10 cellular contexts compared by ENCODE assay signal in the genomic region with DNA sequence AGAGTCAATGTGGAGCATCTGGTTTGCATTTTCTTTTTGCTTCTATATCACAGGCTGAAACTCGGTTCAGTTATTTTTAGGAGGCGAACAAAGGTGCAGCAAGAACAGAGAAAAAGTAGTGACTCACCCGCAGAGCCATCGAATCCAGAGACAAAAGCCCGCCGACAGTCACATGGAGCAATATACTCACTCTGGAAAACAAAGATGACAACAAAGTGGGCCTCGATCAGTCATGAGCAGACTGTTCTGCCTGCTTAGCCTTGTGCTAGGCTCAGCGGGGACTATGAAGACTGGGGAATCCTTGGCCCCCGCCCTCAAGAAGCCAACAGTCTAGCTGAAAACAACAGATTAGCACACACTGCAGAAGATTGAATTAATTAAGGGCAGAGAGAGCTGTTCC. TPM values are rescaled to one million over a fixed set of nuclear protein-coding genes. Genes with fewer than 3 reads are reported as not detected.
DNase-seq lines count a peak whose midpoint lies in the region; ATAC-seq, FAIRE-seq and TF ChIP-seq lines count a peak whose summit lies in the region.
"Had no signal": no experiment of that assay in that cellular context is flagged by ENCODE, and none has a peak within 500 bp of the region (broad histone marks: within the 10 kb centered on the region; RNA-seq: fewer than 3 reads in every experiment).

No MANE protein-coding gene starts in this region.

- TF ChIP-seq CTCF in astrocyte (IDR thresholded peaks at IDR 0.05; ENCODE audit: insufficient read depth, low read depth, low read length) (no peak), thyroid gland (IDR thresholded peaks at IDR 0.05) (no peak)

- peaks cover 28% of the 10 kb centered on the region for H3K36me3 Mint-ChIP-seq in activated naive CD8-positive, alpha-beta T cell treated with anti-CD3 and anti-CD28 coated beads, Interleukin-2, amount 50 U/mL, for 24 hours (ENCODE audit: low read depth)
- H3K36me3 Mint-ChIP-seq in activated naive CD8-positive, alpha-beta T cell treated with anti-CD3 and anti-CD28 coated beads for 36 hours = peaks cover 40% of the 10 kb centered on the region
- peaks cover 30% of the 10 kb centered on the region for H3K36me3 Mint-ChIP-seq in astrocyte (ENCODE audit: low read depth, unreplicated experiment)

- peak; percentile 56 for ATAC-seq in activated naive CD8-positive, alpha-beta T cell treated with anti-CD3 and anti-CD28 coated beads, Interleukin-2, amount 50 U/mL, for 24 hours
- no peak for ATAC-seq in HG02610 (IDR thresholded peaks at IDR 0.05; ENCODE audit: unreplicated experiment)
- no peak for ATAC-seq in GM21526 (IDR thresholded peaks at IDR 0.05; ENCODE audit: low FRiP score, unreplicated experiment)

- H3K4me1 ChIP-seq in astrocyte (ENCODE audit: insufficient read depth, low read length) (peaks cover 58% of the 10 kb centered on the region), thyroid gland (peaks cover 57 to 84% of the 10 kb centered on the region in 2 donors)

- H3K79me2 ChIP-seq in astrocyte (ENCODE audit: insufficient read depth, low read length) = peaks cover 20% of the 10 kb centered on the region

- no peaks in the 10 kb centered on the region for H3K9me3 Mint-ChIP-seq in activated naive CD8-positive, alpha-beta T cell treated with anti-CD3 and anti-CD28 coated beads, Interleukin-2, amount 50 U/mL, for 24 hours
- no peaks in the 10 kb centered on the region for H3K9me3 Mint-ChIP-seq in activated naive CD8-positive, alpha-beta T cell treated with anti-CD3 and anti-CD28 coated beads for 36 hours
- no peaks in the 10 kb centered on the region for H3K9me3 Mint-ChIP-seq in astrocyte (ENCODE audit: unreplicated experiment)

- no peak overlapping the region for H3K4me3 ChIP-seq in astrocyte (ENCODE audit: insufficient read depth, low read depth, low read length)
- H3K4me3 ChIP-seq in thyroid gland (replicated peaks in 1 of 3) = no peak overlapping the region

- no peaks in the 10 kb centered on the region for H3K27me3 Mint-ChIP-seq in activated naive CD8-positive, alpha-beta T cell treated with anti-CD3 and anti-CD28 coated beads, Interleukin-2, amount 50 U/mL, for 24 hours
- no peaks in the 10 kb centered on the region for H3K27me3 Mint-ChIP-seq in activated naive CD8-positive, alpha-beta T cell treated with anti-CD3 and anti-CD28 coated beads for 36 hours
- no peaks in the 10 kb centered on the region for H3K27me3 Mint-ChIP-seq in astrocyte (ENCODE audit: low read depth, unreplicated experiment)

- TF ChIP-seq POLR2A in thyroid gland (IDR thresholded peaks at IDR 0.05) = no peak

- peaks cover 33% of the 10 kb centered on the region for H3K4me1 Mint-ChIP-seq in activated naive CD8-positive, alpha-beta T cell treated with anti-CD3 and anti-CD28 coated beads, Interleukin-2, amount 50 U/mL, for 24 hours
- peaks cover 23% of the 10 kb centered on the region for H3K4me1 Mint-ChIP-seq in activated naive CD8-positive, alpha-beta T cell treated with anti-CD3 and anti-CD28 coated beads for 36 hours
- peaks cover 60% of the 10 kb centered on the region for H3K4me1 Mint-ChIP-seq in astrocyte (ENCODE audit: low read depth, unreplicated experiment)

- peak overlapping the region; percentile 55 for H3K4me2 ChIP-seq in astrocyte (ENCODE audit: low read length)

- DNase-seq in activated naive CD8-positive, alpha-beta T cell treated with anti-CD3 and anti-CD28 coated beads, Interleukin-2, amount 50 U/mL, for 24 hours = no peak
- DNase-seq in activated naive CD8-positive, alpha-beta T cell treated with anti-CD3 and anti-CD28 coated beads for 36 hours = no peak
- DNase-seq in astrocyte (ENCODE audit: low read depth) (peak; percentile 77), inferior parietal cortex (ENCODE audit: extremely low spot score) (peak; percentile 46), thyroid gland (no peak), NCI-H146 treated with DMSO at 0.1 percent for 48 hours (lab: John Stamatoyannopoulos, UW; ENCODE audit: unreplicated experiment) (no peak)
- DNase-seq: KG1 had no signal

- peak overlapping the region; percentile 59 for H3K27ac ChIP-seq in astrocyte (ENCODE audit: low read depth, low read length)
- peak overlapping the region; percentile 60 to 87 (median 63) for H3K27ac ChIP-seq in thyroid gland

- no peak for FAIRE-seq in astrocyte (lab: Jason Lieb, UNC)
- FAIRE-seq: endothelial cell of umbilical vein had no signal

- WGBS in thyroid gland, 2 donors = 81 to 82% methylated on average over 9 of the region's 9 CpGs

- H3K9ac ChIP-seq in astrocyte (ENCODE audit: low read length) = peak overlapping the region; percentile 66

- H4K20me1 ChIP-seq in astrocyte (ENCODE audit: insufficient read depth, low read length) = peaks cover 12% of the 10 kb centered on the region

- H3K4me3 Mint-ChIP-seq in activated naive CD8-positive, alpha-beta T cell treated with anti-CD3 and anti-CD28 coated beads, Interleukin-2, amount 50 U/mL, for 24 hours = no peak overlapping the region
- no peak overlapping the region for H3K4me3 Mint-ChIP-seq in activated naive CD8-positive, alpha-beta T cell treated with anti-CD3 and anti-CD28 coated beads for 36 hours
- no peak overlapping the region for H3K4me3 Mint-ChIP-seq in astrocyte (ENCODE audit: unreplicated experiment)

- H3K27me3 ChIP-seq in astrocyte (ENCODE audit: insufficient read depth, low read length) (no peaks in the 10 kb centered on the region), thyroid gland (no peaks in the 10 kb centered on the region)

- no peak overlapping the region for H3K27ac Mint-ChIP-seq in activated naive CD8-positive, alpha-beta T cell treated with anti-CD3 and anti-CD28 coated beads, Interleukin-2, amount 50 U/mL, for 24 hours
- no peak overlapping the region for H3K27ac Mint-ChIP-seq in activated naive CD8-positive, alpha-beta T cell treated with anti-CD3 and anti-CD28 coated beads for 36 hours
- peak overlapping the region; percentile 91 for H3K27ac Mint-ChIP-seq in astrocyte (ENCODE audit: unreplicated experiment)

- H3K36me3 ChIP-seq in astrocyte (ENCODE audit: insufficient read depth, low read length) (peaks cover 7% of the 10 kb centered on the region), thyroid gland (no peaks in the 10 kb centered on the region)

- no peaks in the 10 kb centered on the region for H3K9me3 ChIP-seq in astrocyte (ENCODE audit: insufficient read depth, low read depth, low read length)
- H3K9me3 ChIP-seq in thyroid gland = no peaks in the 10 kb centered on the region

- intact Hi-C loops in thyroid gland (cut with DNase I) = loop anchor here (10.0 kb wide), 1 partner anchor 72 kb away; no protein-coding TSS in a partner anchor

- peak overlapping the region; percentile 21 for H2AFZ ChIP-seq in astrocyte (ENCODE audit: low read depth, low read length)

RNA-seq across cellular contexts. Expression of gene XPNPEP1, which starts 30.4 kb away (rescaled TPM):
- 10 to 100 TPM; 90.2 to 96.5 TPM for total RNA-seq in activated naive CD8-positive, alpha-beta T cell treated with anti-CD3 and anti-CD28 coated beads for 36 hours
- total RNA-seq in astrocyte (100 and 104 TPM in 2 replicates), thyroid gland (10 to 100 TPM; 72.7 to 89.0 (median 84.0) TPM)

Comparison
In these comparisons a context has a peak if more than half of its experiments do, and no peak if none do; other contexts are left out.
1. DNase-seq: peak in astrocyte (single experiment) and inferior parietal cortex (single experiment); none in activated naive CD8-positive, alpha-beta T cell treated with anti-CD3 and anti-CD28 coated beads, Interleukin-2, amount 50 U/mL, for 24 hours (single experiment), activated naive CD8-positive, alpha-beta T cell treated with anti-CD3 and anti-CD28 coated beads for 36 hours (single experiment), thyroid gland (0 of 2) and NCI-H146 treated with DMSO at 0.1 percent for 48 hours (single experiment).